In the genomic region with DNA sequence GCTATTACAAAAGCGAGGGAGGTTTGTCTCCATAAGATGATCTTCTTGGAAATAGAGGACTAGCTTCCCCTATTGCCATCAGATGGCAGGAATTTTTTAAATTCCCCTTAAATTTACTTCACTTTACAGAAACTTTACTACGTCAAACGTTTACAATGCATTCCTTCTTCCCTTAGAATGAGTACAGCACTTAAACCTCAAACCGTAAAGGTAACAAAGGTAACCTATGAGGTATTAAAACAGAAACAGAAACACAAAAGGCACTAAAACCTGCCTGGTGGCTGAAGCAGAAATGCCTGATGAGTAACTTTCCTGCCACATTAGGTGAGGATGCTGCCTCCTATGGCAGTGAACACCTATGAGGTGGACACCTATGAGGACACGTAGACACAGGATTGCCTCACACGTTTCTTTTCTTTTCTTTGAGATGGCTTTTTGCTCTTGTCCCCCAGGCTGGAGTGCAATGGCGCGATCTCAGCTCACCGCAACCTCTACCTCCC, we compare ENCODE assay signal across 4 cellular contexts. TPM values are rescaled to one million over a fixed set of nuclear protein-coding genes. Genes with fewer than 3 reads are reported as not detected.
"Had no signal": no experiment of that assay in that cellular context is flagged by ENCODE, and none has a peak within 500 bp of the region (broad histone marks: within the 10 kb centered on the region; RNA-seq: fewer than 3 reads in every experiment).

No MANE protein-coding gene starts in this region.

- ATAC-seq: GM12878 had no signal

- H3K4me3 ChIP-seq: GM12878 had no signal

- DNase-seq: GDM1, GF-D8 had no signal

RNA-seq across cellular contexts. Expression of gene DIO2, which starts 25.0 kb away (rescaled TPM):
- total RNA-seq: G401, GM12878 had no signal
- polyA plus RNA-seq: GM12878 had no signal
